Comparison of ENCODE assay signal across 1 cellular context in the genomic region with DNA sequence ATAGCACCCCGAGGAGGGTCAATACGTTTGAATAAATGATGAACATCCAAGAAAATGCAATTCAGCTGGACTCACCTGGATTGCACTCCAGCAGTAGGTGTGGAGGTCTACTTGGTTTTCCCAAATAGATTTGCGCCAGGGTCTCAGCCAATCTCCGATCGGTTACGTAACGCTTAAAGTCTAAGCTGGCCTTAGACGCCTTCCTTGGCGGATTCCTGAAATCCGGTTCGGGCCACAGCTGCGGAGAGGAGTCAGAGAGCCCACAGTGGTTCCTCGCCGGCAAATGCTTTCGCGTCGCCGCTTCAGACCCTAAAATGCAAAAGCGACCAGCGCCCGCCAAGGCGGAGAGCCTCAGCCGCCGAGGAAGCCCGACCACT.
TF ChIP-seq lines count a peak whose summit lies in the region.

No MANE protein-coding gene starts in this region.

TF ChIP-seq in HCT116, 20 proteins besides CTCF, POLR2A, EP300 and RAD21 (continued from another document):
- TF ChIP-seq ZNF274 (IDR thresholded peaks at IDR 0.05; ENCODE audit: low read depth, low read length): no peak
- TF ChIP-seq EGR1 (IDR thresholded peaks at IDR 0.05; ENCODE audit: low read depth): no peak
